10 cellular contexts compared by ENCODE assay signal in the genomic region with DNA sequence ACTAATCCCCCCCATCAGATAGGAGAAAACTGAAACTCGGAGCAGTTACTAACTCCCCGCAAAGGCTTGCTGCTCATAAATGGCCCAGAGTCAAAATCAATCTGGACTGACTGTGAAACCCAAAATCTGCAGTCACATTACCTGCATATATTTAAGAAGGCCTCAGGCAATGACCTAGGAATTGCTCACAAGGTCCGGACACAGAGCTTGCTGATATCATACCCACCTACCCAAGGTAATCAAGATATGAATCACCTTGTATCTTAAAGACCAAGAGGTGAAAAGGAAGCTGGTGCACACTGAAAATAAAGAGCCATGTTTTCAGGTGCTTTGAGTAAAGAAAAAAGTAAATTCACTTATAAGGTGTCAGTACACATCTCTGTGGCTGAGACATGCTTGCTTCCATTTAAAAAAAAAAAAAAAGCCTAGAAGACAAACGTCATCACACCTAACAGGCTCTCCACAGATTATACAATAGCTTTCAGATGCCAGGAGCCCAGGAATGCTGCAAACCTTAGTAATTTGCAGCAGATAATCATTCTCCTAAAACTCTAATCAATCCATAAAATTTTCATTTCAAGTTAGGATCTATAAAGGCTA.
DNase-seq lines count a peak whose midpoint lies in the region; ATAC-seq and TF ChIP-seq lines count a peak whose summit lies in the region.
"Had no signal": no experiment of that assay in that cellular context is flagged by ENCODE, and none has a peak within 500 bp of the region (broad histone marks: within the 10 kb centered on the region; RNA-seq: fewer than 3 reads in every experiment).

No MANE protein-coding gene starts in this region.

- peaks cover 95% of the 10 kb centered on the region for H3K79me2 ChIP-seq in SU-DHL-6 (ENCODE audit: insufficient read depth, low read length)

- peak overlapping the region; percentile 27; the same call in 1 of the 2 replicates for H3K27ac ChIP-seq in SU-DHL-6 (ENCODE audit: low read depth, low read length)
- H3K27ac ChIP-seq: 22Rv1 had no signal

- no peak for TF ChIP-seq CTCF in SU-DHL-6 (IDR thresholded peaks at IDR 0.05; ENCODE audit: insufficient read depth, low read length, poor library complexity, severe bottlenecking)
- TF ChIP-seq CTCF in lower leg skin (IDR thresholded peaks at IDR 0.05), result no peak

- H3K9me2 ChIP-seq in SU-DHL-6 (replicated peaks; ENCODE audit: insufficient read depth, low read length), result no peaks in the 10 kb centered on the region

- no peaks in the 10 kb centered on the region for H3K9me3 ChIP-seq in SU-DHL-6 (ENCODE audit: insufficient read depth, low read length)

- H3K4me2 ChIP-seq in SU-DHL-6 (ENCODE audit: low read depth, low read length, poor library complexity, severe bottlenecking), result peak overlapping the region; percentile 48

- H3K4me3 ChIP-seq in SU-DHL-6 (ENCODE audit: insufficient read depth, low read length, poor library complexity, severe bottlenecking) (no peak overlapping the region), lower leg skin (ENCODE audit: low read depth, poor library complexity, severe bottlenecking) (no peak overlapping the region)

- H3F3A ChIP-seq in SU-DHL-6 (ENCODE audit: insufficient read depth), result peaks cover 4% of the 10 kb centered on the region; the same call in 1 of the 2 replicates

- TF ChIP-seq POLR2A in lower leg skin (IDR thresholded peaks at IDR 0.05), result no peak

- H2AFZ ChIP-seq in SU-DHL-6 (ENCODE audit: low read depth, low read length, severe bottlenecking), result no peak overlapping the region

- ATAC-seq in activated CD4-positive, CD25-positive, alpha-beta regulatory T cell treated with anti-CD3 and anti-CD28 coated beads, Interleukin-2, amount 50 U/mL, for 24 hours, result peak; percentile 58 to 65
- ATAC-seq in HG02642 (IDR thresholded peaks at IDR 0.05; ENCODE audit: poor library complexity, unreplicated experiment), result peak; percentile 45
- ATAC-seq in naive thymus-derived CD8-positive, alpha-beta T cell, result peak; percentile 16 to 46
- no peak for ATAC-seq in HG02840 (IDR thresholded peaks at IDR 0.05; ENCODE audit: low FRiP score, unreplicated experiment)

- intact Hi-C loops in lower leg skin (cut with DNase I; ENCODE audit: low total_unique reads), result no loop called here

- no peaks in the 10 kb centered on the region for H3K9me3 Mint-ChIP-seq in naive thymus-derived CD8-positive, alpha-beta T cell

- in situ Hi-C loops in G401 (cut with HindIII; ENCODE audit: low sequenced_read_pairs), result no loop called here

- H3K27me3 ChIP-seq in SU-DHL-6 (ENCODE audit: low read length), result no peaks in the 10 kb centered on the region

- H3K4me3 Mint-ChIP-seq in naive thymus-derived CD8-positive, alpha-beta T cell, result peak overlapping the region; percentile 40 to 79 (median 50)
- H3K4me3 Mint-ChIP-seq: neural crest cell had no signal

- no peaks in the 10 kb centered on the region for H3K36me3 Mint-ChIP-seq in naive thymus-derived CD8-positive, alpha-beta T cell

- H3K4me1 Mint-ChIP-seq in naive thymus-derived CD8-positive, alpha-beta T cell, result peaks cover 21 to 74% (median 55%) of the 10 kb centered on the region in 4 donors

- DNase-seq in activated CD4-positive, CD25-positive, alpha-beta regulatory T cell (lab: John Stamatoyannopoulos, UW), result no peak
- DNase-seq in naive thymus-derived CD8-positive, alpha-beta T cell, result no peak
- DNase-seq in G401 (ENCODE audit: low spot score) (no peak), lower leg skin (ENCODE audit: low spot score in 2 of 2) (no peak)

- WGBS in lower leg skin, 2 donors, result 73 to 85% methylated on average over 4 of the region's 4 CpGs

- no peaks in the 10 kb centered on the region for H4K20me1 ChIP-seq in SU-DHL-6 (ENCODE audit: low read depth, low read length)

- POLR2A ChIA-PET in naive thymus-derived CD8-positive, alpha-beta T cell (lab: Charles Lee), result no interaction called here

- H3K27me3 Mint-ChIP-seq in naive thymus-derived CD8-positive, alpha-beta T cell, result no peaks in the 10 kb centered on the region

- H3K9ac ChIP-seq in SU-DHL-6 (ENCODE audit: low read length), result peak overlapping the region; percentile 32

- H3K36me3 ChIP-seq in SU-DHL-6 (ENCODE audit: low read length), result peaks cover 8% of the 10 kb centered on the region

- peak overlapping the region; percentile 84 to 92 (median 90) for H3K27ac Mint-ChIP-seq in naive thymus-derived CD8-positive, alpha-beta T cell
